ENCODE assay signal across 1 cellular context in the genomic region with DNA sequence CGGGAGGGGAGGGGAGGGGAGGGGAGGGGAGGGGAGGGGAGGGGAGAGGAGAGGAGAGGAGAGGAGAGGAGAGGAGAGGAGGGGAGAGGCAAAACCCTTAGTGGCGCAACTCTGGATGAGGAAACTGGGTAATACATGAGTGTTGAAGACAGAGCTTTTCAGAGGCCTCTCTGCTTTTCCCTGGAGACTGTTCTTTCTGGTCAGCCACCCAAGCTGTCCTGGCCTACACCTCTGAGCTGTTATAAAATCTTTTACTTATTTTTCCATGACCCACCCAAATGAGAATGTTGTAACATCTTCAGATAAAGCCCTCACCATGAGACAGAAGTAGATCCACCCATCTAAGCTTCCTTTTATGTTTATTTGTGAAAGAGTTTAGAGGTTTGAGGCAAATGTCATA.
A peak's percentile ranks its signal among the peaks of the same experiment; 100 is the strongest.
TF ChIP-seq lines count a peak whose summit lies in the region.

No MANE protein-coding gene starts in this region.

TF ChIP-seq in K562, 482 proteins besides CTCF, POLR2A, EP300 and RAD21:
- TF ChIP-seq, protein P1, sequence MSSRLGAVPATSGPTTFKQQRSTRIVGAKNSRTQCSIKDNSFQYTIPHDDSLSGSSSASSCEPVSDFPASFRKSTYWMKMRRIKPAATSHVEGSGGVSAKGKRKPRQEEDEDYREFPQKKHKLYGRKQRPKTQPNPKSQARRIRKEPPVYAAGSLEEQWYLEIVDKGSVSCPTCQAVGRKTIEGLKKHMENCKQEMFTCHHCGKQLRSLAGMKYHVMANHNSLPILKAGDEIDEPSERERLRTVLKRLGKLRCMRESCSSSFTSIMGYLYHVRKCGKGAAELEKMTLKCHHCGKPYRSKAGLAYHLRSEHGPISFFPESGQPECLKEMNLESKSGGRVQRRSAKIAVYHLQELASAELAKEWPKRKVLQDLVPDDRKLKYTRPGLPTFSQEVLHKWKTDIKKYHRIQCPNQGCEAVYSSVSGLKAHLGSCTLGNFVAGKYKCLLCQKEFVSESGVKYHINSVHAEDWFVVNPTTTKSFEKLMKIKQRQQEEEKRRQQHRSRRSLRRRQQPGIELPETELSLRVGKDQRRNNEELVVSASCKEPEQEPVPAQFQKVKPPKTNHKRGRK (tag; IDR thresholded peaks at IDR 0.05), result no peak
- TF ChIP-seq HNRNPK (IDR thresholded peaks at IDR 0.05; ENCODE audit: low read depth, low read length, poor library complexity, severe bottlenecking) (peak; percentile 62), RBM22 (IDR thresholded peaks at IDR 0.05; ENCODE audit: low read depth, low read length, poor library complexity, severe bottlenecking) (no peak), CBFA2T2 (conservative IDR thresholded peaks at IDR 0.05) (no peak), SOX6 (IDR thresholded peaks at IDR 0.05) (no peak), RFX1 (IDR thresholded peaks at IDR 0.05) (no peak)
